ENCODE assay signal across 1 cellular context in genomic region chr15:40787344-40787841, GRCh38.
TF ChIP-seq lines count a peak whose summit lies in the region.

No MANE protein-coding gene starts in this region.

TF ChIP-seq in HEK293, 187 proteins besides CTCF, POLR2A, EP300 and RAD21 (continued from another document):
- no peak for TF ChIP-seq ZBTB11 (tag by site-specific recombination; conservative IDR thresholded peaks at IDR 0.05; ENCODE audit: low read depth)
- TF ChIP-seq FEZF1 (tag by site-specific recombination; IDR thresholded peaks at IDR 0.05), result no peak
- no peak for TF ChIP-seq ZNF571 (tag by site-specific recombination; IDR thresholded peaks at IDR 0.05)
- TF ChIP-seq, protein P1, sequence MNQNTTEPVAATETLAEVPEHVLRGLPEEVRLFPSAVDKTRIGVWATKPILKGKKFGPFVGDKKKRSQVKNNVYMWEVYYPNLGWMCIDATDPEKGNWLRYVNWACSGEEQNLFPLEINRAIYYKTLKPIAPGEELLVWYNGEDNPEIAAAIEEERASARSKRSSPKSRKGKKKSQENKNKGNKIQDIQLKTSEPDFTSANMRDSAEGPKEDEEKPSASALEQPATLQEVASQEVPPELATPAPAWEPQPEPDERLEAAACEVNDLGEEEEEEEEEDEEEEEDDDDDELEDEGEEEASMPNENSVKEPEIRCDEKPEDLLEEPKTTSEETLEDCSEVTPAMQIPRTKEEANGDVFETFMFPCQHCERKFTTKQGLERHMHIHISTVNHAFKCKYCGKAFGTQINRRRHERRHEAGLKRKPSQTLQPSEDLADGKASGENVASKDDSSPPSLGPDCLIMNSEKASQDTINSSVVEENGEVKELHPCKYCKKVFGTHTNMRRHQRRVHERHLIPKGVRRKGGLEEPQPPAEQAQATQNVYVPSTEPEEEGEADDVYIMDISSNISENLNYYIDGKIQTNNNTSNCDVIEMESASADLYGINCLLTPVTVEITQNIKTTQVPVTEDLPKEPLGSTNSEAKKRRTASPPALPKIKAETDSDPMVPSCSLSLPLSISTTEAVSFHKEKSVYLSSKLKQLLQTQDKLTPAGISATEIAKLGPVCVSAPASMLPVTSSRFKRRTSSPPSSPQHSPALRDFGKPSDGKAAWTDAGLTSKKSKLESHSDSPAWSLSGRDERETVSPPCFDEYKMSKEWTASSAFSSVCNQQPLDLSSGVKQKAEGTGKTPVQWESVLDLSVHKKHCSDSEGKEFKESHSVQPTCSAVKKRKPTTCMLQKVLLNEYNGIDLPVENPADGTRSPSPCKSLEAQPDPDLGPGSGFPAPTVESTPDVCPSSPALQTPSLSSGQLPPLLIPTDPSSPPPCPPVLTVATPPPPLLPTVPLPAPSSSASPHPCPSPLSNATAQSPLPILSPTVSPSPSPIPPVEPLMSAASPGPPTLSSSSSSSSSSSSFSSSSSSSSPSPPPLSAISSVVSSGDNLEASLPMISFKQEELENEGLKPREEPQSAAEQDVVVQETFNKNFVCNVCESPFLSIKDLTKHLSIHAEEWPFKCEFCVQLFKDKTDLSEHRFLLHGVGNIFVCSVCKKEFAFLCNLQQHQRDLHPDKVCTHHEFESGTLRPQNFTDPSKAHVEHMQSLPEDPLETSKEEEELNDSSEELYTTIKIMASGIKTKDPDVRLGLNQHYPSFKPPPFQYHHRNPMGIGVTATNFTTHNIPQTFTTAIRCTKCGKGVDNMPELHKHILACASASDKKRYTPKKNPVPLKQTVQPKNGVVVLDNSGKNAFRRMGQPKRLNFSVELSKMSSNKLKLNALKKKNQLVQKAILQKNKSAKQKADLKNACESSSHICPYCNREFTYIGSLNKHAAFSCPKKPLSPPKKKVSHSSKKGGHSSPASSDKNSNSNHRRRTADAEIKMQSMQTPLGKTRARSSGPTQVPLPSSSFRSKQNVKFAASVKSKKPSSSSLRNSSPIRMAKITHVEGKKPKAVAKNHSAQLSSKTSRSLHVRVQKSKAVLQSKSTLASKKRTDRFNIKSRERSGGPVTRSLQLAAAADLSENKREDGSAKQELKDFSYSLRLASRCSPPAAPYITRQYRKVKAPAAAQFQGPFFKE (tag by site-specific recombination; IDR thresholded peaks at IDR 0.05; ENCODE audit: borderline replicate concordance), result no peak
- 0 out of 2 replicates have a peak, but pooled peaks have one; percentile 34 for TF ChIP-seq OSR2 (tag by site-specific recombination; IDR thresholded peaks at IDR 0.05)
- TF ChIP-seq, protein P2, sequence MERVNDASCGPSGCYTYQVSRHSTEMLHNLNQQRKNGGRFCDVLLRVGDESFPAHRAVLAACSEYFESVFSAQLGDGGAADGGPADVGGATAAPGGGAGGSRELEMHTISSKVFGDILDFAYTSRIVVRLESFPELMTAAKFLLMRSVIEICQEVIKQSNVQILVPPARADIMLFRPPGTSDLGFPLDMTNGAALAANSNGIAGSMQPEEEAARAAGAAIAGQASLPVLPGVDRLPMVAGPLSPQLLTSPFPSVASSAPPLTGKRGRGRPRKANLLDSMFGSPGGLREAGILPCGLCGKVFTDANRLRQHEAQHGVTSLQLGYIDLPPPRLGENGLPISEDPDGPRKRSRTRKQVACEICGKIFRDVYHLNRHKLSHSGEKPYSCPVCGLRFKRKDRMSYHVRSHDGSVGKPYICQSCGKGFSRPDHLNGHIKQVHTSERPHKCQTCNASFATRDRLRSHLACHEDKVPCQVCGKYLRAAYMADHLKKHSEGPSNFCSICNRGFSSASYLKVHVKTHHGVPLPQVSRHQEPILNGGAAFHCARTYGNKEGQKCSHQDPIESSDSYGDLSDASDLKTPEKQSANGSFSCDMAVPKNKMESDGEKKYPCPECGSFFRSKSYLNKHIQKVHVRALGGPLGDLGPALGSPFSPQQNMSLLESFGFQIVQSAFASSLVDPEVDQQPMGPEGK (tag by site-specific recombination; IDR thresholded peaks at IDR 0.05), result no peak
- TF ChIP-seq GLIS2 (tag by site-specific recombination; IDR thresholded peaks at IDR 0.05), result no peak
- TF ChIP-seq ZBTB6 (tag by site-specific recombination; IDR thresholded peaks at IDR 0.05), result 0 out of 2 replicates have a peak, but pooled peaks have one; percentile 31
- TF ChIP-seq TCF7L2 (IDR thresholded peaks at IDR 0.05; ENCODE audit: borderline replicate concordance, low read depth, low read length), result no peak
- no peak for TF ChIP-seq REPIN1 (tag by site-specific recombination; IDR thresholded peaks at IDR 0.05; ENCODE audit: low read depth)
- TF ChIP-seq ZNF549 (tag by site-specific recombination; IDR thresholded peaks at IDR 0.05), result no peak
- TF ChIP-seq, protein P3, sequence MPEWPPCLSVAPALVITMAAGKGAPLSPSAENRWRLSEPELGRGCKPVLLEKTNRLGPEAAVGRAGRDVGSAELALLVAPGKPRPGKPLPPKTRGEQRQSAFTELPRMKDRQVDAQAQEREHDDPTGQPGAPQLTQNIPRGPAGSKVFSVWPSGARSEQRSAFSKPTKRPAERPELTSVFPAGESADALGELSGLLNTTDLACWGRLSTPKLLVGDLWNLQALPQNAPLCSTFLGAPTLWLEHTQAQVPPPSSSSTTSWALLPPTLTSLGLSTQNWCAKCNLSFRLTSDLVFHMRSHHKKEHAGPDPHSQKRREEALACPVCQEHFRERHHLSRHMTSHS (tag by site-specific recombination; IDR thresholded peaks at IDR 0.05), result no peak
- peak; percentile 51; the same call in 1 of the 2 replicates for TF ChIP-seq ZNF398 (tag by site-specific recombination; IDR thresholded peaks at IDR 0.05)
- no peak for TF ChIP-seq ZNF514 (tag by site-specific recombination; IDR thresholded peaks at IDR 0.05)
- no peak for TF ChIP-seq HOXC10 (CRISPR knock-in tag; IDR thresholded peaks at IDR 0.05)
- TF ChIP-seq SP7 (tag by site-specific recombination; IDR thresholded peaks at IDR 0.05), result peak; percentile 48; the same call in 1 of the 2 replicates
- TF ChIP-seq ZNF121 (tag by site-specific recombination; IDR thresholded peaks at IDR 0.05), result no peak
- TF ChIP-seq ZBTB10 (tag by site-specific recombination; IDR thresholded peaks at IDR 0.05), result no peak
- TF ChIP-seq ZNF791 (tag by site-specific recombination; IDR thresholded peaks at IDR 0.05), result no peak
- no peak for TF ChIP-seq ZNF658 (tag by site-specific recombination; IDR thresholded peaks at IDR 0.05)
- TF ChIP-seq MYNN (tag by site-specific recombination; IDR thresholded peaks at IDR 0.05; ENCODE audit: borderline replicate concordance), result no peak
- peak; percentile 76 for TF ChIP-seq GLIS1 (tag by site-specific recombination; IDR thresholded peaks at IDR 0.05)
- TF ChIP-seq ZNF560 (tag by site-specific recombination; IDR thresholded peaks at IDR 0.05; ENCODE audit: borderline replicate concordance), result no peak
- TF ChIP-seq ATF2 (tag by site-specific recombination; IDR thresholded peaks at IDR 0.05; ENCODE audit: low read depth), result no peak
- no peak for TF ChIP-seq ZNF16 (tag by site-specific recombination; IDR thresholded peaks at IDR 0.05; ENCODE audit: low read depth)
- TF ChIP-seq ZNF600 (tag by site-specific recombination; IDR thresholded peaks at IDR 0.05), result no peak
- no peak for TF ChIP-seq KLF16 (tag by site-specific recombination; IDR thresholded peaks at IDR 0.05)
- no peak for TF ChIP-seq ZNF555 (tag by site-specific recombination; conservative IDR thresholded peaks at IDR 0.05)
- TF ChIP-seq KLF10 (tag by site-specific recombination; IDR thresholded peaks at IDR 0.05), result no peak
